Comparison of ENCODE assay signal across 22 cellular contexts in genomic region chr4:149056615-149057014, GRCh38.
"Had no signal": no experiment of that assay in that cellular context is flagged by ENCODE, and none has a peak within 500 bp of the region (broad histone marks: within the 10 kb centered on the region; RNA-seq: fewer than 3 reads in every experiment).

No MANE protein-coding gene starts in this region.

- H3K27ac Mint-ChIP-seq: endodermal cell; immature natural killer cell; naive thymus-derived CD8-positive, alpha-beta T cell; stimulated activated naive B cell treated with anti-CD40 and anti-IgM and Interleukin-4, amounts not matched to agents 10 μg/mL and 1 μg/mL and 100 μg/mL, for 72 hours; stimulated activated naive CD8-positive, alpha-beta T cell treated with anti-CD3 and anti-CD28 coated beads, Interleukin-15, amount 100 ng/mL, for 72 hours had no signal

- H3K27me3 ChIP-seq: colonic mucosa, esophagus muscularis mucosa, gastroesophageal sphincter, right atrium auricular region, sigmoid colon, testis, tibial nerve had no signal

- H3K36me3 Mint-ChIP-seq: immature natural killer cell; naive thymus-derived CD8-positive, alpha-beta T cell; stimulated activated naive B cell treated with anti-CD40 and anti-IgM and Interleukin-4, amounts not matched to agents 10 μg/mL and 1 μg/mL and 100 μg/mL, for 72 hours had no signal

- H3K4me3 Mint-ChIP-seq: endodermal cell; immature natural killer cell; naive thymus-derived CD8-positive, alpha-beta T cell; neural crest cell; stimulated activated naive B cell treated with anti-CD40 and anti-IgM and Interleukin-4, amounts not matched to agents 10 μg/mL and 1 μg/mL and 100 μg/mL, for 72 hours; stimulated activated naive CD8-positive, alpha-beta T cell treated with anti-CD3 and anti-CD28 coated beads, Interleukin-15, amount 100 ng/mL, for 72 hours had no signal

- DNase-seq: colonic mucosa; dermis blood vessel endothelial cell; effector CD4-positive, alpha-beta T cell; endodermal cell; foreskin fibroblast; glutamatergic neuron; immature natural killer cell; mucosa of descending colon; naive thymus-derived CD8-positive, alpha-beta T cell; posterior cingulate gyrus; sigmoid colon; stimulated activated CD4-positive, alpha-beta T cell treated with anti-CD3 and anti-CD28 coated beads, Interleukin-2, amount 100 ng/mL, for 24 hours; stimulated activated CD4-positive, alpha-beta T cell treated with anti-CD3 and anti-CD28 coated beads, Interleukin-4, amount 100 ng/mL, for 4 hours; stimulated activated naive B cell treated with anti-CD40 and anti-IgM and Interleukin-4, amounts not matched to agents 10 μg/mL and 1 μg/mL and 100 μg/mL, for 72 hours; stimulated activated naive CD8-positive, alpha-beta T cell treated with anti-CD3 and anti-CD28 coated beads, Interleukin-15, amount 100 ng/mL, for 72 hours; testis had no signal

- H3K4me3 ChIP-seq: colonic mucosa, esophagus muscularis mucosa, gastroesophageal sphincter, mucosa of descending colon, right atrium auricular region, sigmoid colon, skin epidermis, testis, tibial nerve had no signal

- H3K9me3 ChIP-seq: colonic mucosa, esophagus muscularis mucosa, gastroesophageal sphincter, mucosa of descending colon, right atrium auricular region, sigmoid colon, testis, tibial nerve had no signal

- H3K27me3 Mint-ChIP-seq: stimulated activated naive B cell treated with anti-CD40 and anti-IgM and Interleukin-4, amounts not matched to agents 10 μg/mL and 1 μg/mL and 100 μg/mL, for 72 hours; stimulated activated naive CD8-positive, alpha-beta T cell treated with anti-CD3 and anti-CD28 coated beads, Interleukin-15, amount 100 ng/mL, for 72 hours had no signal

- ATAC-seq: gastroesophageal sphincter; mucosa of descending colon; naive thymus-derived CD8-positive, alpha-beta T cell; stimulated activated naive B cell treated with anti-CD40 and anti-IgM and Interleukin-4, amounts not matched to agents 10 μg/mL and 1 μg/mL and 100 μg/mL, for 72 hours; stimulated activated naive CD8-positive, alpha-beta T cell treated with anti-CD3 and anti-CD28 coated beads, Interleukin-15, amount 100 ng/mL, for 72 hours had no signal

- H3K9me3 Mint-ChIP-seq: naive thymus-derived CD8-positive, alpha-beta T cell; neural crest cell; stimulated activated naive B cell treated with anti-CD40 and anti-IgM and Interleukin-4, amounts not matched to agents 10 μg/mL and 1 μg/mL and 100 μg/mL, for 72 hours; stimulated activated naive CD8-positive, alpha-beta T cell treated with anti-CD3 and anti-CD28 coated beads, Interleukin-15, amount 100 ng/mL, for 72 hours had no signal

- H3K27ac ChIP-seq: colonic mucosa, esophagus muscularis mucosa, gastroesophageal sphincter, right atrium auricular region, sigmoid colon, skin epidermis, testis, tibial nerve had no signal

- H3K4me1 Mint-ChIP-seq: immature natural killer cell; naive thymus-derived CD8-positive, alpha-beta T cell; neural crest cell; stimulated activated naive B cell treated with anti-CD40 and anti-IgM and Interleukin-4, amounts not matched to agents 10 μg/mL and 1 μg/mL and 100 μg/mL, for 72 hours; stimulated activated naive CD8-positive, alpha-beta T cell treated with anti-CD3 and anti-CD28 coated beads, Interleukin-15, amount 100 ng/mL, for 72 hours had no signal

- H3K36me3 ChIP-seq: colonic mucosa, esophagus muscularis mucosa, gastroesophageal sphincter, right atrium auricular region, sigmoid colon, tibial nerve had no signal

- H3K4me1 ChIP-seq: colonic mucosa, esophagus muscularis mucosa, gastroesophageal sphincter, right atrium auricular region, testis, tibial nerve had no signal
